17 cellular contexts compared by ENCODE assay signal in the genomic region with DNA sequence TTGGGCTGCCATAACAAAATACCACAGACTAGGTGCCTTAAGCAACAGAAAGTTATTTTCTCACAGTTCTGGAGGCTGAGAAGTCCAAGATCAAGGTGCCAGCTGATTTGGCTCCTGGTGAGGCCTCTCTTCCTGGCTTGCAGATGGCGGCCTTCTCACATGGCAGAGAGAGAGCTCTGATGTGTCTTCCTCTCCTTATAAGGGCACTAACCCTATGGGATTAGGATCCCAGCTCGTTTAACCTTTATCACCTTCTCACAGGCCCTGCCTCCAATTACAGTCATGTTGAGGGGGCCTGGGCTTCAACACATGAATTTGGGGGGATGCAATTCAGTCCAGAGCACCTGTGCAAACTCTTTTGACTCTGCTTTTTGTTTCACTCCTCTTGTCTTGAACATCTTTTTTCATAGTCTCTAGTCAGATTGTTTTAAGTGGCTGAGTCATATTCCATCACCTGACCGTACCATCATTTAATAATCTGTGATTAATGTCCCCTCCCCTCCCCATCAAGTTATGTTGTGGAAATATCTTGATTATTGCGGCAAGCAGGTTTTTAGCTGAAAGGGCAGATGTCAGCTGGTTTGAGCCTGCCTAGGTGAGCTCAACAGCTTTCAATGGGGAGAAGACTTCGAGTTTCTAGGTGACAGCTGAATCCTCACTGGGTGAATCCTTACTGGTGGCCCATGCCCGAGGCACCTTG.
DNase-seq lines count a peak whose midpoint lies in the region; ATAC-seq, FAIRE-seq and TF ChIP-seq lines count a peak whose summit lies in the region.
"Had no signal": no experiment of that assay in that cellular context is flagged by ENCODE, and none has a peak within 500 bp of the region (broad histone marks: within the 10 kb centered on the region; RNA-seq: fewer than 3 reads in every experiment).

No MANE protein-coding gene starts in this region.

- H3K4me1 ChIP-seq in HepG2 (ENCODE audit: insufficient read depth, low read length): peaks cover 79% of the 10 kb centered on the region
- H3K4me1 ChIP-seq in right lobe of liver: peaks cover 0 to 3% (median 0%) of the 10 kb centered on the region in 4 donors
- peaks cover 25% of the 10 kb centered on the region for H3K4me1 ChIP-seq in keratinocyte (ENCODE audit: control insufficient read depth, extremely low read depth, insufficient read depth, low read length)

- H3K27me3 ChIP-seq in HepG2 (ENCODE audit: control insufficient read depth in 1 of 2, insufficient read depth in 2 of 2, low read length in 2 of 2) (peaks cover 0 to under 1% of the 10 kb centered on the region in 2 experiments; a peak in 1 of 5 replicates), right lobe of liver (no peaks in the 10 kb centered on the region), bronchial epithelial cell (ENCODE audit: control insufficient read depth, insufficient read depth, low read length) (no peaks in the 10 kb centered on the region), keratinocyte (ENCODE audit: control insufficient read depth, extremely low read depth, insufficient read depth, low read length) (no peaks in the 10 kb centered on the region)
- H3K27me3 ChIP-seq: MG63 had no signal

- 58% methylated on average over 6 of the region's 6 CpGs for WGBS in HepG2 (ENCODE audit: low lambda C conversion rate)
- WGBS in right lobe of liver (ENCODE audit: insufficient coverage, low coverage, low lambda C conversion rate, missing lambda C conversion rate): 83% methylated on average over 6 of the region's 6 CpGs

- no peaks in the 10 kb centered on the region for H4K20me1 ChIP-seq in HepG2 (ENCODE audit: insufficient read depth, low read length)
- H4K20me1 ChIP-seq in keratinocyte (ENCODE audit: control insufficient read depth, extremely low read depth, insufficient read depth, low read length): no peaks in the 10 kb centered on the region

- H3K79me2 ChIP-seq in HepG2 (ENCODE audit: insufficient read depth, low read length): no peaks in the 10 kb centered on the region
- H3K79me2 ChIP-seq in keratinocyte (ENCODE audit: control insufficient read depth, insufficient read depth, low read length): no peaks in the 10 kb centered on the region

- TF ChIP-seq EP300 in HepG2 (IDR thresholded peaks at IDR 0.05; ENCODE audit: low read depth in 2 of 2, low read length in 2 of 2) (no peak), HepG2 (CRISPR knock-in tag; IDR thresholded peaks at IDR 0.05; ENCODE audit: borderline replicate concordance) (no peak)

- H3K9me3 ChIP-seq in HepG2 (ENCODE audit: low read length) (no peaks in the 10 kb centered on the region), right lobe of liver (no peaks in the 10 kb centered on the region), keratinocyte (ENCODE audit: control insufficient read depth, low read depth, low read length) (no peaks in the 10 kb centered on the region)
- H3K9me3 ChIP-seq: MG63 had no signal

- TF ChIP-seq POLR2A in HepG2 (IDR thresholded peaks at IDR 0.05; ENCODE audit: insufficient read depth in 1 of 2, low read depth in 2 of 2, low read length in 2 of 2) (no peak), right lobe of liver (IDR thresholded peaks at IDR 0.05) (no peak)

- no peak for DNase-seq in HepG2 (ENCODE audit: low spot score)
- DNase-seq in right lobe of liver: no peak
- peak; percentile 26 for DNase-seq in bronchial epithelial cell (ENCODE audit: low read depth)
- peak; percentile 42 for DNase-seq in keratinocyte (ENCODE audit: low read depth, low spot score)
- no peak for DNase-seq in stimulated activated naive CD4-positive, alpha-beta T cell (lab: John Stamatoyannopoulos, UW)
- DNase-seq: ACHN; CD8-positive, alpha-beta T cell; EL; MG63; NCI-H1105 treated with DMSO at 0.1 percent for 48 hours; NCI-H187; NCI-H510A had no signal

- dilution Hi-C loops in keratinocyte (cut with MboI; ENCODE audit: extremely low pct_ligation_motif_present, low sequenced_read_pairs): no loop called here

- TF ChIP-seq CTCF in HepG2 (CRISPR knock-in tag; IDR thresholded peaks at IDR 0.05) (no peak), right lobe of liver (IDR thresholded peaks at IDR 0.05) (no peak), bronchial epithelial cell (IDR thresholded peaks at IDR 0.05; ENCODE audit: insufficient read depth, low read length, severe bottlenecking) (no peak), keratinocyte (optimal IDR thresholded peaks at IDR 0.05 in 1 of 3, IDR thresholded peaks at IDR 0.05 in 1 of 3, conservative IDR thresholded peaks at IDR 0.05 in 1 of 3; ENCODE audit: extremely low read depth in 1 of 3, insufficient read depth in 2 of 3, low read length in 3 of 3) (no peak)

- H3K4me2 ChIP-seq in HepG2 (ENCODE audit: low read depth, low read length) (no peak overlapping the region), keratinocyte (ENCODE audit: control insufficient read depth, extremely low read depth, insufficient read depth, low read depth, low read length) (no peak overlapping the region)
- H3K4me2 ChIP-seq: KMS-11 had no signal

- H3K27ac ChIP-seq in HepG2 (ENCODE audit: extremely low read length, insufficient read depth, low read length) (no peak overlapping the region), right lobe of liver (no peak overlapping the region), keratinocyte (ENCODE audit: control insufficient read depth, insufficient read depth, low read length) (peak overlapping the region; percentile 42)
- H3K27ac ChIP-seq: KMS-11 had no signal

- POLR2A ChIA-PET in HepG2 (lab: Yijun Ruan, JAX): no interaction called here

- H2AFZ ChIP-seq in HepG2 (ENCODE audit: low read length) (no peak overlapping the region), keratinocyte (ENCODE audit: control insufficient read depth, low read length) (no peak overlapping the region)

- in situ Hi-C loops in HepG2 (cut with HindIII; ENCODE audit: extremely low pct_ligation_motif_present, low pct_unique_long_range_greater_than_20kb): loop anchor here (25.0 kb wide), 1 partner anchor 142 kb away; no protein-coding TSS in a partner anchor

- CTCF ChIA-PET in HepG2 (lab: Yijun Ruan, JAX; ENCODE audit: low intra/inter-chr PET ratio, low total read pairs): no interaction called here

- H3K9ac ChIP-seq in HepG2 (ENCODE audit: insufficient read depth, low read depth, low read length): no peak overlapping the region
- no peak overlapping the region for H3K9ac ChIP-seq in keratinocyte (ENCODE audit: control insufficient read depth, extremely low read depth, insufficient read depth, low read length)
- H3K9ac ChIP-seq: KMS-11 had no signal

- H3K9me1 ChIP-seq in keratinocyte (ENCODE audit: control insufficient read depth, extremely low read depth, insufficient read depth, low read length): no peaks in the 10 kb centered on the region

- H3K36me3 ChIP-seq in HepG2 (replicated peaks in 1 of 2; ENCODE audit: control insufficient read depth in 1 of 2, insufficient read depth in 2 of 2, low read length in 2 of 2) (no peaks in the 10 kb centered on the region), right lobe of liver (no peaks in the 10 kb centered on the region), bronchial epithelial cell (ENCODE audit: control insufficient read depth, insufficient read depth, low read length) (no peaks in the 10 kb centered on the region), keratinocyte (ENCODE audit: control insufficient read depth in 2 of 2, extremely low read depth in 1 of 2, insufficient read depth in 2 of 2, low read length in 2 of 2) (no peaks in the 10 kb centered on the region)
- H3K36me3 ChIP-seq: MG63 had no signal

- FAIRE-seq in HepG2 (lab: Jason Lieb, UNC) (no peak), bronchial epithelial cell (lab: Jason Lieb, UNC) (no peak), keratinocyte (lab: Jason Lieb, UNC) (peak; percentile 82)
- FAIRE-seq: D721Med had no signal

- H3K4me3 ChIP-seq in HepG2 (replicated peaks in 1 of 3; ENCODE audit: insufficient read depth in 1 of 3, low read depth in 2 of 3, low read length in 3 of 3): no peak overlapping the region
- H3K4me3 ChIP-seq in right lobe of liver: no peak overlapping the region
- H3K4me3 ChIP-seq in bronchial epithelial cell (ENCODE audit: low read depth, low read length): no peak overlapping the region
- H3K4me3 ChIP-seq in keratinocyte (ENCODE audit: control insufficient read depth in 2 of 3, extremely low read depth in 1 of 3, insufficient read depth in 2 of 3, low read depth in 1 of 3, low read length in 3 of 3): no peak overlapping the region
- H3K4me3 ChIP-seq: MG63 had no signal

- ATAC-seq in HepG2 (no peak), right lobe of liver (no peak), GM21528 (IDR thresholded peaks at IDR 0.05; ENCODE audit: low FRiP score, unreplicated experiment) (no peak), GM18511 (IDR thresholded peaks at IDR 0.05; ENCODE audit: unreplicated experiment) (no peak)
- ATAC-seq: CD8-positive, alpha-beta T cell; Right ventricle myocardium inferior had no signal

- TF ChIP-seq RAD21 in HepG2 (CRISPR knock-in tag; IDR thresholded peaks at IDR 0.05): no peak

- no TSS peak for BruUV-seq in HepG2 (replicated peaks; lab: Mats Ljungman, UMichigan)

- intact Hi-C loops in HepG2 (cut with micrococcal nuclease; ENCODE audit: unreplicated experiment) (no loop called here), right lobe of liver (cut with DNase I) (no loop called here)

TF ChIP-seq in HepG2, 621 proteins besides CTCF, POLR2A, EP300 and RAD21:
- no peak for TF ChIP-seq SP4 (CRISPR knock-in tag; IDR thresholded peaks at IDR 0.05)
- TF ChIP-seq TEAD3 (CRISPR knock-in tag; optimal IDR thresholded peaks at IDR 0.05; ENCODE audit: borderline replicate concordance): no peak
- TF ChIP-seq ZNF264 (CRISPR knock-in tag; IDR thresholded peaks at IDR 0.05): peak; percentile 87
- TF ChIP-seq ZNF468 (CRISPR knock-in tag; IDR thresholded peaks at IDR 0.05): 0 out of 2 replicates have a peak, but pooled peaks have one; percentile 10
- peak; percentile 72; the same call in 1 of the 2 replicates for TF ChIP-seq SRF (IDR thresholded peaks at IDR 0.05; ENCODE audit: low read depth, low read length)

Comparison
In these comparisons a context has a peak if more than half of its experiments do, and no peak if none do; other contexts are left out.
1. DNase-seq: peak in bronchial epithelial cell (single experiment) and keratinocyte (single experiment); none in HepG2 (single experiment), right lobe of liver (0 of 3) and stimulated activated naive CD4-positive, alpha-beta T cell (0 of 6).